18 cellular contexts compared by ENCODE assay signal in genomic region chr4:140969296-140969695, GRCh38.
DNase-seq lines count a peak whose midpoint lies in the region; ATAC-seq and TF ChIP-seq lines count a peak whose summit lies in the region.
"Had no signal": no experiment of that assay in that cellular context is flagged by ENCODE, and none has a peak within 500 bp of the region (broad histone marks: within the 10 kb centered on the region; RNA-seq: fewer than 3 reads in every experiment).

No MANE protein-coding gene starts in this region.

- H3K27ac ChIP-seq in KMS-11, result no peak overlapping the region
- H3K27ac ChIP-seq in SJCRH30, result peak overlapping the region; percentile 31; the same call in 1 of the 2 replicates
- H3K27ac ChIP-seq in neural progenitor cell, result no peak overlapping the region
- no peak overlapping the region for H3K27ac ChIP-seq in PC-3 (ENCODE audit: low read length)
- H3K27ac ChIP-seq: C4-2B had no signal

- H3K9me3 Mint-ChIP-seq in neural progenitor cell, result no peaks in the 10 kb centered on the region
- no peaks in the 10 kb centered on the region for H3K9me3 Mint-ChIP-seq in activated T-helper 17 cell treated with anti-CD3 and anti-CD28 coated beads, Interleukin-2, amount 50 U/mL, for 72 hours
- H3K9me3 Mint-ChIP-seq: CD4-positive, alpha-beta T cell; GM23338; IgD-negative memory B cell had no signal

- peak; percentile 25 for DNase-seq in H4 (ENCODE audit: low spot score)
- peak; percentile 53 to 71 for DNase-seq in SJCRH30
- peak; percentile 11 for DNase-seq in neural progenitor cell (ENCODE audit: low spot score)
- DNase-seq in NCI-H2196 (lab: John Stamatoyannopoulos, UW; ENCODE audit: unreplicated experiment), result no peak
- no peak for DNase-seq in PC-3
- DNase-seq: ACHN; Caco-2; CD4-positive, alpha-beta T cell; DMS153; DMS79; GDM1; H7 had no signal

- ATAC-seq in PC-3, result no peak
- ATAC-seq in activated T-helper 17 cell treated with anti-CD3 and anti-CD28 coated beads, Interleukin-2, amount 50 U/mL, for 72 hours (replicated peaks), result no peak
- ATAC-seq: GM23338, HepG2 had no signal

- H3K4me2 ChIP-seq in KMS-11, result peak overlapping the region; percentile 14; the same call in 1 of the 2 replicates
- H3K4me2 ChIP-seq in neural progenitor cell, result peak overlapping the region; percentile 15
- H3K4me2 ChIP-seq in PC-3 (ENCODE audit: low read length), result no peak overlapping the region
- H3K4me2 ChIP-seq: GM23338 had no signal

- no peaks in the 10 kb centered on the region for H3K27me3 Mint-ChIP-seq in neural progenitor cell (ENCODE audit: insufficient read depth, low read depth)
- no peaks in the 10 kb centered on the region for H3K27me3 Mint-ChIP-seq in activated T-helper 17 cell treated with anti-CD3 and anti-CD28 coated beads, Interleukin-2, amount 50 U/mL, for 72 hours

- H3K4me3 ChIP-seq in KMS-11 (IDR thresholded peaks at IDR 0.05; ENCODE audit: insufficient read depth, low read depth, low read length) (no peak overlapping the region), SJCRH30 (no peak overlapping the region), neural progenitor cell (no peak overlapping the region), PC-3 (ENCODE audit: low read length) (no peak overlapping the region)
- H3K4me3 ChIP-seq: GM23338 had no signal

- H3K36me3 ChIP-seq in KMS-11 (ENCODE audit: insufficient read depth) (no peaks in the 10 kb centered on the region), SJCRH30 (no peaks in the 10 kb centered on the region), neural progenitor cell (no peaks in the 10 kb centered on the region), PC-3 (ENCODE audit: low read depth, low read length) (no peaks in the 10 kb centered on the region)

- H4K20me1 ChIP-seq in KMS-11 (ENCODE audit: insufficient read depth) (no peaks in the 10 kb centered on the region), neural progenitor cell (ENCODE audit: low read depth) (no peaks in the 10 kb centered on the region), PC-3 (ENCODE audit: low read length) (no peaks in the 10 kb centered on the region)

- no peaks in the 10 kb centered on the region for H3K9me3 ChIP-seq in SJCRH30 (replicated peaks)
- no peaks in the 10 kb centered on the region for H3K9me3 ChIP-seq in neural progenitor cell (ENCODE audit: low read depth)
- H3K9me3 ChIP-seq in PC-3 (ENCODE audit: low read length), result no peaks in the 10 kb centered on the region
- H3K9me3 ChIP-seq: Caco-2 had no signal

- intact Hi-C loops in PC-3 (cut with micrococcal nuclease), result no loop called here

- H3K4me1 ChIP-seq in KMS-11 (ENCODE audit: low read depth, poor library complexity, severe bottlenecking), result peaks cover 10% of the 10 kb centered on the region
- H3K4me1 ChIP-seq in SJCRH30, result peaks cover 16% of the 10 kb centered on the region
- peaks cover 7% of the 10 kb centered on the region for H3K4me1 ChIP-seq in neural progenitor cell
- H3K4me1 ChIP-seq in PC-3 (ENCODE audit: insufficient read depth, low read length), result no peaks in the 10 kb centered on the region
- H3K4me1 ChIP-seq: Caco-2 had no signal

- H3K27me3 ChIP-seq in KMS-11 (ENCODE audit: insufficient read depth, low read depth), result no peaks in the 10 kb centered on the region
- no peaks in the 10 kb centered on the region for H3K27me3 ChIP-seq in SJCRH30
- no peaks in the 10 kb centered on the region for H3K27me3 ChIP-seq in neural progenitor cell
- H3K27me3 ChIP-seq in PC-3 (ENCODE audit: low read length), result 0 out of 2 replicates have a peak, but pooled peaks cover 9% of the 10 kb centered on the region

- CTCF ChIA-PET in PC-3 (lab: Charles Lee), result no interaction called here

- H3K79me2 ChIP-seq in KMS-11 (ENCODE audit: insufficient read depth, low read depth) (no peaks in the 10 kb centered on the region), neural progenitor cell (ENCODE audit: low read depth) (no peaks in the 10 kb centered on the region), PC-3 (ENCODE audit: low read length) (no peaks in the 10 kb centered on the region)

- TF ChIP-seq CTCF in KMS-11 (conservative IDR thresholded peaks at IDR 0.05; ENCODE audit: low read depth, low read length) (no peak), neural progenitor cell (IDR thresholded peaks at IDR 0.05) (no peak), PC-3 (conservative IDR thresholded peaks at IDR 0.05; ENCODE audit: low read depth, low read length) (no peak)

- H3K36me3 Mint-ChIP-seq in neural progenitor cell, result no peaks in the 10 kb centered on the region
- H3K36me3 Mint-ChIP-seq in activated T-helper 17 cell treated with anti-CD3 and anti-CD28 coated beads, Interleukin-2, amount 50 U/mL, for 72 hours (ENCODE audit: low read depth), result no peaks in the 10 kb centered on the region
- H3K36me3 Mint-ChIP-seq: IgD-negative memory B cell had no signal

- H2AFZ ChIP-seq in KMS-11 (ENCODE audit: low read depth) (peak overlapping the region; percentile 7; the same call in 1 of the 2 replicates), neural progenitor cell (replicated peaks) (no peak overlapping the region), PC-3 (ENCODE audit: low read length) (no peak overlapping the region)
- H2AFZ ChIP-seq: GM23338 had no signal

- peaks cover 18% of the 10 kb centered on the region for H3K4me1 Mint-ChIP-seq in neural progenitor cell
- no peaks in the 10 kb centered on the region for H3K4me1 Mint-ChIP-seq in activated T-helper 17 cell treated with anti-CD3 and anti-CD28 coated beads, Interleukin-2, amount 50 U/mL, for 72 hours
- H3K4me1 Mint-ChIP-seq: IgD-negative memory B cell had no signal

- POLR2A ChIA-PET in PC-3 (lab: Charles Lee; ENCODE audit: unreplicated experiment), result no interaction called here

- H3K27ac Mint-ChIP-seq in neural progenitor cell, result no peak overlapping the region
- H3K27ac Mint-ChIP-seq in activated T-helper 17 cell treated with anti-CD3 and anti-CD28 coated beads, Interleukin-2, amount 50 U/mL, for 72 hours, result no peak overlapping the region
- H3K27ac Mint-ChIP-seq: CD4-positive, alpha-beta T cell; GM23338; IgD-negative memory B cell had no signal

- no peak overlapping the region for H3K4me3 Mint-ChIP-seq in neural progenitor cell
- no peak overlapping the region for H3K4me3 Mint-ChIP-seq in activated T-helper 17 cell treated with anti-CD3 and anti-CD28 coated beads, Interleukin-2, amount 50 U/mL, for 72 hours
- H3K4me3 Mint-ChIP-seq: CD4-positive, alpha-beta T cell; GM23338; IgD-negative memory B cell had no signal

- no peak overlapping the region for H3K9ac ChIP-seq in KMS-11
- H3K9ac ChIP-seq in neural progenitor cell, result no peak overlapping the region
- no peak overlapping the region for H3K9ac ChIP-seq in PC-3 (ENCODE audit: low read length)

- H3K9me2 ChIP-seq in PC-3 (replicated peaks; ENCODE audit: low read length), result no peaks in the 10 kb centered on the region

- no TSS peak for BruUV-seq in PC-3 (replicated peaks; lab: Mats Ljungman, UMichigan)

- H3F3A ChIP-seq in neural progenitor cell (ENCODE audit: low read depth) (no peaks in the 10 kb centered on the region), PC-3 (ENCODE audit: low read length, unreplicated experiment) (no peaks in the 10 kb centered on the region)

Comparison
In these comparisons a context has a peak if more than half of its experiments do, and no peak if none do; other contexts are left out.
1. DNase-seq: peak in H4 (single experiment), SJCRH30 (2 of 2) and neural progenitor cell (single experiment); none in NCI-H2196 (single experiment) and PC-3 (single experiment).